Comparison of ENCODE assay signal across 21 cellular contexts in the genomic region with DNA sequence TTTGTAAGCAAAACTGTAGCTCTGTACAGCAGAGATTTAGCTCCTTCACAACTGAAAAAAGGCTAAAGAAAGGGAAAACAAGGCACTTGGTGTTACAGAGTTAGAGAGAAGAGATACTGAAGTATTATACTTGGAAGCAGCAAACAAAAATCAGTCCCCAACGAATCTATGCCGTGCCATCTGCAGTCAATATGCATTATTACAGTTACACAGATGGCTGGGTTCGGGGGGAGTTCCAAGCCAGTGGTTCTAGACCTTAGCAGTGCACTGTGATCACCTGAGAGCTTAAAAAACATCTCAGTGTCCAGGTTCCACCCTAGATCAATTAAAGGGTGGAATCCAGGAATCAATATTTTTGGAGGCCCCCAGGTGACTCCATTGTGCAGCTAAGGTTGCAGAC.
DNase-seq lines count a peak whose midpoint lies in the region; ATAC-seq, FAIRE-seq and TF ChIP-seq lines count a peak whose summit lies in the region.
"Had no signal": no experiment of that assay in that cellular context is flagged by ENCODE, and none has a peak within 500 bp of the region (broad histone marks: within the 10 kb centered on the region; RNA-seq: fewer than 3 reads in every experiment).

No MANE protein-coding gene starts in this region.

- TF ChIP-seq RAD21 in HepG2 (CRISPR knock-in tag; IDR thresholded peaks at IDR 0.05), result no peak

- no peak for TF ChIP-seq POLR2A in GM12891 (IDR thresholded peaks at IDR 0.05; ENCODE audit: low read depth, low read length)
- no peak for TF ChIP-seq POLR2A in HepG2 (IDR thresholded peaks at IDR 0.05; ENCODE audit: insufficient read depth in 1 of 2, low read depth in 2 of 2, low read length in 2 of 2)

- in situ Hi-C loops in HepG2 (cut with HindIII; ENCODE audit: extremely low pct_ligation_motif_present, low pct_unique_long_range_greater_than_20kb), result no loop called here

- no peaks in the 10 kb centered on the region for H3K27me3 Mint-ChIP-seq in activated B cell treated with CpG ODN at 0.5 μM for 24 hours
- H3K27me3 Mint-ChIP-seq: T-helper 17 cell had no signal

- intact Hi-C loops in activated B cell treated with CpG ODN at 0.5 μM for 24 hours (cut with micrococcal nuclease), result no loop called here
- intact Hi-C loops in HepG2 (cut with micrococcal nuclease; ENCODE audit: unreplicated experiment), result no loop called here

- H4K20me1 ChIP-seq in HepG2 (ENCODE audit: insufficient read depth, low read length), result no peaks in the 10 kb centered on the region

- no peaks in the 10 kb centered on the region for H3K9me3 ChIP-seq in HepG2 (ENCODE audit: low read length)

- TF ChIP-seq EP300 in HepG2 (IDR thresholded peaks at IDR 0.05; ENCODE audit: low read depth in 2 of 2, low read length in 2 of 2), result no peak
- no peak for TF ChIP-seq EP300 in HepG2 (CRISPR knock-in tag; IDR thresholded peaks at IDR 0.05; ENCODE audit: borderline replicate concordance)

- peak overlapping the region; percentile 78 for H3K27ac Mint-ChIP-seq in activated B cell treated with CpG ODN at 0.5 μM for 24 hours
- H3K27ac Mint-ChIP-seq: HFFc6, T-helper 17 cell had no signal

- CTCF ChIA-PET in activated B cell treated with CpG ODN at 0.5 μM for 24 hours (lab: Charles Lee) (interaction anchor here (1.2 kb wide), 1 partner anchor 62 kb away, joined by 3 read pairs; no protein-coding TSS in a partner anchor), HepG2 (lab: Yijun Ruan, JAX; ENCODE audit: low intra/inter-chr PET ratio, low total read pairs) (no interaction called here)

- no peaks in the 10 kb centered on the region for H3K36me3 ChIP-seq in HepG2 (replicated peaks in 1 of 2; ENCODE audit: control insufficient read depth in 1 of 2, insufficient read depth in 2 of 2, low read length in 2 of 2)

- H3K4me1 ChIP-seq in HepG2 (ENCODE audit: insufficient read depth, low read length), result no peaks in the 10 kb centered on the region

- H3K27ac ChIP-seq in HepG2 (ENCODE audit: extremely low read length, insufficient read depth, low read length), result no peak overlapping the region
- H3K27ac ChIP-seq: C4-2B, RWPE1 had no signal

- FAIRE-seq in GM12891 (lab: Jason Lieb, UNC) (peak; percentile 71), HepG2 (lab: Jason Lieb, UNC) (no peak)
- FAIRE-seq: D721Med had no signal

- peaks cover 31% of the 10 kb centered on the region for H3K4me1 Mint-ChIP-seq in activated B cell treated with CpG ODN at 0.5 μM for 24 hours
- H3K4me1 Mint-ChIP-seq: T-helper 17 cell had no signal

- peaks cover 6% of the 10 kb centered on the region for H3K9me3 Mint-ChIP-seq in activated B cell treated with CpG ODN at 0.5 μM for 24 hours

- H3K9ac ChIP-seq in HepG2 (ENCODE audit: insufficient read depth, low read depth, low read length), result no peak overlapping the region

- no peak overlapping the region for H3K4me3 ChIP-seq in HepG2 (replicated peaks in 1 of 3; ENCODE audit: insufficient read depth in 1 of 3, low read depth in 2 of 3, low read length in 3 of 3)

- H3K4me3 Mint-ChIP-seq in activated B cell treated with CpG ODN at 0.5 μM for 24 hours, result no peak overlapping the region
- H3K4me3 Mint-ChIP-seq: HFFc6, T-helper 17 cell had no signal

- TF ChIP-seq CTCF in activated B cell treated with CpG ODN at 0.5 μM for 24 hours (IDR thresholded peaks at IDR 0.05) (no peak), HepG2 (CRISPR knock-in tag; IDR thresholded peaks at IDR 0.05) (no peak)

- BruUV-seq in HepG2 (replicated peaks; lab: Mats Ljungman, UMichigan), result no TSS peak

- H3K36me3 Mint-ChIP-seq in activated B cell treated with CpG ODN at 0.5 μM for 24 hours (ENCODE audit: low read depth), result no peaks in the 10 kb centered on the region

- WGBS in HepG2 (ENCODE audit: low lambda C conversion rate), result 0% methylated on average over 3 of the region's 3 CpGs

- ATAC-seq in activated B cell treated with CpG ODN at 0.5 μM for 24 hours (ENCODE audit: low read depth), result peak; percentile 35
- no peak for ATAC-seq in GM19351 (IDR thresholded peaks at IDR 0.05; ENCODE audit: unreplicated experiment)
- no peak for ATAC-seq in HepG2
- ATAC-seq: PC-3, T-helper 17 cell had no signal

- no peak for DNase-seq in GM12891 (ENCODE audit: insufficient read length, low spot score)
- DNase-seq in NAMALWA (ENCODE audit: low spot score), result peak; percentile 54
- DNase-seq in activated B cell treated with CpG ODN at 0.5 μM for 24 hours, result no peak
- DNase-seq in NCI-H2029 treated with DMSO at 0.1 percent for 48 hours (lab: John Stamatoyannopoulos, UW), result no peak
- no peak for DNase-seq in NCI-H69 (lab: John Stamatoyannopoulos, UW)
- DNase-seq in HepG2 (ENCODE audit: low spot score), result no peak
- DNase-seq: H7; HFFc6; KBM-7; MV-4-11; NCI-H1417 treated with DMSO at 0.1 percent for 48 hours; NCI-H2029; NCI-H446 treated with DMSO at 0.1 percent for 48 hours; NCI-H748 treated with DMSO at 0.1 percent for 48 hours; NK-92 treated with Interleukin-12 subunit alpha and Interleukin-12 subunit beta, amount 100 ng/mL, for 24 hours; PC-3; T-helper 17 cell had no signal

- H2AFZ ChIP-seq in HepG2 (ENCODE audit: low read length), result no peak overlapping the region

- no peak overlapping the region for H3K4me2 ChIP-seq in HepG2 (ENCODE audit: low read depth, low read length)

- no peaks in the 10 kb centered on the region for H3K79me2 ChIP-seq in HepG2 (ENCODE audit: insufficient read depth, low read length)

- POLR2A ChIA-PET in activated B cell treated with CpG ODN at 0.5 μM for 24 hours (lab: Charles Lee), result no interaction called here
- POLR2A ChIA-PET in HepG2 (lab: Yijun Ruan, JAX), result no interaction called here

- 0 out of 5 replicates have a peak, but pooled peaks cover 0 to 2% of the 10 kb centered on the region in 2 experiments for H3K27me3 ChIP-seq in HepG2 (ENCODE audit: control insufficient read depth in 1 of 2, insufficient read depth in 2 of 2, low read length in 2 of 2)

TF ChIP-seq in GM12891, 5 proteins besides CTCF, POLR2A, EP300 and RAD21:
- TF ChIP-seq TAF1 (IDR thresholded peaks at IDR 0.05; ENCODE audit: low read depth, low read length) (no peak), SPI1 (IDR thresholded peaks at IDR 0.05; ENCODE audit: low read depth, low read length) (no peak), PAX5 (IDR thresholded peaks at IDR 0.05; ENCODE audit: insufficient read depth, low read length, severe bottlenecking) (no peak), POLR2AphosphoS5 (IDR thresholded peaks at IDR 0.05; ENCODE audit: low read depth, low read length) (no peak), POU2F2 (IDR thresholded peaks at IDR 0.05; ENCODE audit: low read depth, low read length) (peak; percentile 51; the same call in 1 of the 2 replicates)

TF ChIP-seq in HepG2, 621 proteins besides CTCF, POLR2A, EP300 and RAD21 (continues in another document):
- TF ChIP-seq CC2D1A (CRISPR knock-in tag; IDR thresholded peaks at IDR 0.05), result no peak
- TF ChIP-seq ZNF10 (CRISPR knock-in tag; IDR thresholded peaks at IDR 0.05; ENCODE audit: borderline replicate concordance, low read depth), result no peak
- TF ChIP-seq, protein P1, sequence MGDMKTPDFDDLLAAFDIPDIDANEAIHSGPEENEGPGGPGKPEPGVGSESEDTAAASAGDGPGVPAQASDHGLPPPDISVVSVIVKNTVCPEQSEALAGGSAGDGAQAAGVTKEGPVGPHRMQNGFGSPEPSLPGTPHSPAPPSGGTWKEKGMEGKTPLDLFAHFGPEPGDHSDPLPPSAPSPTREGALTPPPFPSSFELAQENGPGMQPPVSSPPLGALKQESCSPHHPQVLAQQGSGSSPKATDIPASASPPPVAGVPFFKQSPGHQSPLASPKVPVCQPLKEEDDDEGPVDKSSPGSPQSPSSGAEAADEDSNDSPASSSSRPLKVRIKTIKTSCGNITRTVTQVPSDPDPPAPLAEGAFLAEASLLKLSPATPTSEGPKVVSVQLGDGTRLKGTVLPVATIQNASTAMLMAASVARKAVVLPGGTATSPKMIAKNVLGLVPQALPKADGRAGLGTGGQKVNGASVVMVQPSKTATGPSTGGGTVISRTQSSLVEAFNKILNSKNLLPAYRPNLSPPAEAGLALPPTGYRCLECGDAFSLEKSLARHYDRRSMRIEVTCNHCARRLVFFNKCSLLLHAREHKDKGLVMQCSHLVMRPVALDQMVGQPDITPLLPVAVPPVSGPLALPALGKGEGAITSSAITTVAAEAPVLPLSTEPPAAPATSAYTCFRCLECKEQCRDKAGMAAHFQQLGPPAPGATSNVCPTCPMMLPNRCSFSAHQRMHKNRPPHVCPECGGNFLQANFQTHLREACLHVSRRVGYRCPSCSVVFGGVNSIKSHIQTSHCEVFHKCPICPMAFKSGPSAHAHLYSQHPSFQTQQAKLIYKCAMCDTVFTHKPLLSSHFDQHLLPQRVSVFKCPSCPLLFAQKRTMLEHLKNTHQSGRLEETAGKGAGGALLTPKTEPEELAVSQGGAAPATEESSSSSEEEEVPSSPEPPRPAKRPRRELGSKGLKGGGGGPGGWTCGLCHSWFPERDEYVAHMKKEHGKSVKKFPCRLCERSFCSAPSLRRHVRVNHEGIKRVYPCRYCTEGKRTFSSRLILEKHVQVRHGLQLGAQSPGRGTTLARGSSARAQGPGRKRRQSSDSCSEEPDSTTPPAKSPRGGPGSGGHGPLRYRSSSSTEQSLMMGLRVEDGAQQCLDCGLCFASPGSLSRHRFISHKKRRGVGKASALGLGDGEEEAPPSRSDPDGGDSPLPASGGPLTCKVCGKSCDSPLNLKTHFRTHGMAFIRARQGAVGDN (CRISPR knock-in tag; IDR thresholded peaks at IDR 0.05), result no peak
- TF ChIP-seq NKX3-1 (CRISPR knock-in tag; IDR thresholded peaks at IDR 0.05), result no peak
